Comparison of ENCODE assay signal across 13 cellular contexts in the genomic region with DNA sequence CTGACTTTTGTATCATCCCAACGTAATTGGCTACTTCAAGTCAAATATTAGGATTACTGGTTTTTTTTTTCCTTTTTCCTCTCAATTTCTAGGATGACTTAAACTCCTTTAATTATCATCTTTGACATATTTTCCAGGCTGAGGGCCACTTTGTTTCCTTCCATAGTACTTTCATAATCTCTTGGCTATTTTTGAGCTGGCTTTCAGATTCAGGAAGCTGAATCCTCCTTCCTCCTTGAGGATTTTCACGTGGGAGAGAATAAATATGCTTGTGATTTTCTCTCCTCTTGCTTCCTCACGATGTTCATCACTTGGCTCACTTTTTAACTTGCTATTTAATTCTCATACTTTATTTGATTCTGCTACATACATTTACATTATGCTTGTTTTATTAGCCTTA.
"Had no signal": no experiment of that assay in that cellular context is flagged by ENCODE, and none has a peak within 500 bp of the region (broad histone marks: within the 10 kb centered on the region; RNA-seq: fewer than 3 reads in every experiment).

No MANE protein-coding gene starts in this region.

- DNase-seq: activated CD4-positive, alpha-beta T cell treated with anti-CD3 and anti-CD28 coated beads, Interleukin-2, amount 10 ng/mL, durations not matched to agents 24 days and 14 days; activated CD8-positive, alpha-beta memory T cell treated with anti-CD3 and anti-CD28 coated beads for 24 hours; activated naive CD4-positive, alpha-beta T cell treated with Interleukin-2 at 50 U/mL for 16 hours; body of pancreas; cerebellar nuclear complex; gastrocnemius medialis; hippocampal formation; kidney glomerular epithelial cell; nucleus accumbens; stimulated activated CD4-positive, alpha-beta T cell treated with anti-CD3 and anti-CD28 coated beads, Interleukin-4, amount 100 ng/mL, for 1 hour; stimulated activated naive CD8-positive, alpha-beta T cell treated with anti-CD3 and anti-CD28 coated beads, Interleukin-15, amount 100 ng/mL, for 72 hours had no signal

- H3K4me1 ChIP-seq: body of pancreas, gastrocnemius medialis had no signal

- H3K4me3 ChIP-seq: body of pancreas, gastrocnemius medialis had no signal

- H3K27ac ChIP-seq: body of pancreas had no signal

- H3K36me3 ChIP-seq: gastrocnemius medialis had no signal

- H3K27me3 ChIP-seq: body of pancreas, gastrocnemius medialis had no signal

- ATAC-seq: body of pancreas; gastrocnemius medialis; natural killer cell treated with Interleukin-12 subunit alpha and Interleukin-12 subunit beta and Interleukin-15 and Interleukin-18, amount 100 ng/mL, for 72 hours; stimulated activated naive CD8-positive, alpha-beta T cell treated with anti-CD3 and anti-CD28 coated beads, Interleukin-15, amount 100 ng/mL, for 72 hours; WTC11 had no signal

- H3K9me3 ChIP-seq: body of pancreas, gastrocnemius medialis had no signal
